Comparison of ENCODE assay signal across 8 cellular contexts in genomic region chr7:135253851-135254815, GRCh38. TPM values are rescaled to one million over a fixed set of nuclear protein-coding genes. Genes with fewer than 3 reads are reported as not detected.
DNase-seq lines count a peak whose midpoint lies in the region; TF ChIP-seq lines count a peak whose summit lies in the region.

No MANE protein-coding gene starts in this region.

- no TSS peak for BruUV-seq in Calu3 (replicated peaks; lab: Mats Ljungman, UMichigan)

- no peak overlapping the region for H3K4me3 Mint-ChIP-seq in Calu3 (ENCODE audit: low read depth, unreplicated experiment)

- H3K27me3 Mint-ChIP-seq in Calu3 (ENCODE audit: unreplicated experiment), result no peaks in the 10 kb centered on the region

- H3K27me3 ChIP-seq in liver (ENCODE audit: control insufficient read depth in 4 of 4, insufficient read depth in 4 of 4, low read length in 3 of 4) (no peaks in the 10 kb centered on the region), tibial nerve (no peaks in the 10 kb centered on the region)

- DNase-seq in Calu3 (peak; percentile 50), NCI-H1694 treated with DMSO at 0.1 percent for 48 hours (lab: John Stamatoyannopoulos, UW) (peak; percentile 49), cerebellum (ENCODE audit: low spot score) (peak; percentile 56), tibial nerve (ENCODE audit: low spot score in 2 of 2) (peak; percentile 29 to 56), activated T-cell treated with anti-CD3 and anti-CD28 coated beads for 4 hours (no peak), NK-92 (lab: John Stamatoyannopoulos, UW; ENCODE audit: unreplicated experiment) (no peak), GM10248 (ENCODE audit: extremely low spot score) (no peak)

- TF ChIP-seq CTCF in Calu3 (IDR thresholded peaks at IDR 0.05; ENCODE audit: unreplicated experiment), result no peak
- no peak for TF ChIP-seq CTCF in liver (IDR thresholded peaks at IDR 0.05; ENCODE audit: low read depth, low read length, missing input control)
- no peak for TF ChIP-seq CTCF in tibial nerve (IDR thresholded peaks at IDR 0.05)
- no peak for TF ChIP-seq CTCF in GM10248 (IDR thresholded peaks at IDR 0.05; ENCODE audit: control extremely low read depth, extremely low read depth, low read depth, missing control alignments)

- H3K36me3 Mint-ChIP-seq in Calu3 (ENCODE audit: insufficient read depth, unreplicated experiment), result no peaks in the 10 kb centered on the region

- H3K9me3 ChIP-seq in liver (ENCODE audit: control insufficient read depth in 4 of 4, low read length in 3 of 4) (no peaks in the 10 kb centered on the region), tibial nerve (no peaks in the 10 kb centered on the region)

- H3K36me3 ChIP-seq in liver (ENCODE audit: control insufficient read depth in 4 of 4, insufficient read depth in 3 of 4, low read depth in 1 of 4, low read length in 3 of 4) (no peaks in the 10 kb centered on the region), tibial nerve (no peaks in the 10 kb centered on the region)

- POLR2A ChIA-PET in GM10248 (lab: Yijun Ruan, JAX), result no interaction called here

- H3K4me1 ChIP-seq in liver (ENCODE audit: control insufficient read depth in 4 of 4, insufficient read depth in 4 of 4, low read length in 3 of 4) (peaks cover 0 to 8% (median 2%) of the 10 kb centered on the region in 4 donors), tibial nerve (peaks cover 0 to 31% (median 22%) of the 10 kb centered on the region in 4 donors)

- no peaks in the 10 kb centered on the region for H3K9me3 Mint-ChIP-seq in Calu3 (ENCODE audit: low read depth, unreplicated experiment)

- no peak for TF ChIP-seq RAD21 in liver (IDR thresholded peaks at IDR 0.05)

- peak in 1 of 2 donors; percentile 73 for TF ChIP-seq EP300 in tibial nerve (IDR thresholded peaks at IDR 0.05)

- no peak overlapping the region for H3K9ac ChIP-seq in liver (ENCODE audit: low read depth in 1 of 2, low read length in 2 of 2)

- peak overlapping the region; percentile 9 to 22 for H3K27ac ChIP-seq in liver (ENCODE audit: low read depth in 1 of 2, low read length in 2 of 2)
- peak overlapping the region; percentile 43 to 85 (median 73) for H3K27ac ChIP-seq in tibial nerve

- intact Hi-C loops in Calu3 (cut with micrococcal nuclease; ENCODE audit: unreplicated experiment), result loop anchor here (10.0 kb wide), 1 partner anchor 79 kb away; the partner anchor contains the start of gene CYREN

- H3K4me1 Mint-ChIP-seq in Calu3 (ENCODE audit: low read depth, unreplicated experiment), result peaks cover 20% of the 10 kb centered on the region

- H3K4me3 ChIP-seq in liver (ENCODE audit: low read depth in 1 of 3, low read length in 3 of 3) (no peak overlapping the region), tibial nerve (no peak overlapping the region)

- H3K27ac Mint-ChIP-seq in Calu3 (ENCODE audit: unreplicated experiment), result no peak overlapping the region

- 62% methylated on average over 9 of the region's 9 CpGs for WGBS in liver
- 24 to 25% methylated on average over 9 of the region's 9 CpGs for WGBS in tibial nerve, 2 donors

- CTCF ChIA-PET in Calu3 (lab: Charles Lee), result interaction anchor here (1.1 kb wide), 1 partner anchor 19 kb away, joined by 6 read pairs; no protein-coding TSS in a partner anchor
- CTCF ChIA-PET in GM10248 (lab: Yijun Ruan, JAX), result interaction anchor here (1.3 to 3.6 kb wide), 5 partner anchors 10 to 64 kb away, joined by 3 to 19 read pairs (median 5); no protein-coding TSS in a partner anchor

- peak in 1 of 2 donors; percentile 6 for TF ChIP-seq POLR2A in tibial nerve (IDR thresholded peaks at IDR 0.05)

TF ChIP-seq in liver, 16 proteins besides CTCF, POLR2A, EP300 and RAD21:
- no peak for TF ChIP-seq JUND (IDR thresholded peaks at IDR 0.05)
- TF ChIP-seq TAF1 (conservative IDR thresholded peaks at IDR 0.05), result no peak
- TF ChIP-seq FOXA1 (IDR thresholded peaks at IDR 0.05), result no peak
- TF ChIP-seq GABPA (IDR thresholded peaks at IDR 0.05 in 1 of 2, conservative IDR thresholded peaks at IDR 0.05 in 1 of 2), result no peak
- TF ChIP-seq EGR1 (IDR thresholded peaks at IDR 0.05; ENCODE audit: low read depth in 2 of 2), result no peak
TF ChIP-seq in liver: peak in this region for 0.

RNA-seq across cellular contexts. Expression of gene STRA8, which starts 20.5 kb away (rescaled TPM):
- total RNA-seq in Calu3 (2022), result not detected in 2 replicates
- total RNA-seq in cerebellum, result not detected
- total RNA-seq in liver, result under 1 TPM in 1 of 2 donors, not detected in 1; 0.14 TPM
- not detected for polyA plus RNA-seq in liver
- not detected for total RNA-seq in tibial nerve

RNA-seq across cellular contexts. Expression of gene WDR91, which starts 42.8 kb away (rescaled TPM):
- total RNA-seq in Calu3 (2022) (21.2 and 24.3 TPM in 2 replicates), cerebellum (11.0 TPM), liver (10 to 100 TPM; 11.8 to 19.0 TPM), tibial nerve (10 to 100 TPM; 20.7 to 82.2 (median 32.6) TPM)
- 1 to 10 TPM; 5.8 to 6.6 TPM for polyA plus RNA-seq in liver

Comparison
In these comparisons a context has a peak if more than half of its experiments do, and no peak if none do; other contexts are left out.
1. DNase-seq: peak in Calu3 (single experiment), NCI-H1694 treated with DMSO at 0.1 percent for 48 hours (single experiment), cerebellum (single experiment) and tibial nerve (2 of 2); none in activated T-cell treated with anti-CD3 and anti-CD28 coated beads for 4 hours (single experiment), NK-92 (single experiment) and GM10248 (single experiment).